ENCODE assay signal across 1 cellular context in the genomic region with DNA sequence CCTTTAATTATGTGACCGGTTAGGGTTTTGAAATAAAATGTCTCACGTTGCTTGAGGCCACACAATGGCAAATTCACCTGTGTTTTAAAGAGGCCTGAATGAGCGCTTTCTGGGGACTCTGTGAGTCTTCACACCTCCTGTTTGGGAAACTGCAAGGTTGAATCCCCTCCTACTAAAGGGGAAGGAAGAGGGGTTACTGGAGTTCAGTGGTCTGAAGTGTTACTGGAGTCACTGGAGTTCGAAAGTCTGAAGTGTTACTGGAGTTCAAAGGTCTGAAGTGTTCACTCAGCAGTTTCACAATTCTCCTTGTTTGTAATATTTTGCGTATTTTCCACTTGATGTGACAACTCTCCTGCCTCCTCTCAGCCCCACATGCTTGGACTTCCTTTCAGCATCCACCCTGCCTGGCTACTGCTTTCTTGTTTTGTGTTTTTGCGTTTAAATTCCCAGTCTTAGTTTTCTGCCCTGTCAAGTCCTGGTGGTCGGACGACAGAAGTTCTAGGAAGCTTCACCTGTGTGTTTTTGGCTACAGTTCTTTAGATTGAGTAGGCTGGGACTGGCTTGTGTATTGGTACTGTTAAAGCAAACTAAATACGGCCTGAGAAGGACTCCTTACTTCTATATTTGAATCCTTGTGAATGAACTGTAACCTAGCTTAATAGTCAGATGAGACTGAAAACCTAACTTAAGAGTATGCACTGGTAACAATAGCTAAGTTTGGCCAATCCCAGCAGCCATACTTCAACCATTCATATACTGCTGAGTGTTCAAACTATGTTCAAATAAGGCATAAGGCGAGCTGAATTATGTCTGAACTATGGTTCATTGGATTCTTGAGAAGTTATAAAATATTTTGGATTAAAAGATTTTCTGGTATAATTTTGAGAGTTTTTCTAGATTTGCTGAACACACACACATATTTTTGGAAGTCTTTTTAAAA.
TF ChIP-seq lines count a peak whose summit lies in the region.

No MANE protein-coding gene starts in this region.

TF ChIP-seq in H1, 55 proteins besides CTCF, POLR2A, EP300 and RAD21:
- TF ChIP-seq, protein P1, sequence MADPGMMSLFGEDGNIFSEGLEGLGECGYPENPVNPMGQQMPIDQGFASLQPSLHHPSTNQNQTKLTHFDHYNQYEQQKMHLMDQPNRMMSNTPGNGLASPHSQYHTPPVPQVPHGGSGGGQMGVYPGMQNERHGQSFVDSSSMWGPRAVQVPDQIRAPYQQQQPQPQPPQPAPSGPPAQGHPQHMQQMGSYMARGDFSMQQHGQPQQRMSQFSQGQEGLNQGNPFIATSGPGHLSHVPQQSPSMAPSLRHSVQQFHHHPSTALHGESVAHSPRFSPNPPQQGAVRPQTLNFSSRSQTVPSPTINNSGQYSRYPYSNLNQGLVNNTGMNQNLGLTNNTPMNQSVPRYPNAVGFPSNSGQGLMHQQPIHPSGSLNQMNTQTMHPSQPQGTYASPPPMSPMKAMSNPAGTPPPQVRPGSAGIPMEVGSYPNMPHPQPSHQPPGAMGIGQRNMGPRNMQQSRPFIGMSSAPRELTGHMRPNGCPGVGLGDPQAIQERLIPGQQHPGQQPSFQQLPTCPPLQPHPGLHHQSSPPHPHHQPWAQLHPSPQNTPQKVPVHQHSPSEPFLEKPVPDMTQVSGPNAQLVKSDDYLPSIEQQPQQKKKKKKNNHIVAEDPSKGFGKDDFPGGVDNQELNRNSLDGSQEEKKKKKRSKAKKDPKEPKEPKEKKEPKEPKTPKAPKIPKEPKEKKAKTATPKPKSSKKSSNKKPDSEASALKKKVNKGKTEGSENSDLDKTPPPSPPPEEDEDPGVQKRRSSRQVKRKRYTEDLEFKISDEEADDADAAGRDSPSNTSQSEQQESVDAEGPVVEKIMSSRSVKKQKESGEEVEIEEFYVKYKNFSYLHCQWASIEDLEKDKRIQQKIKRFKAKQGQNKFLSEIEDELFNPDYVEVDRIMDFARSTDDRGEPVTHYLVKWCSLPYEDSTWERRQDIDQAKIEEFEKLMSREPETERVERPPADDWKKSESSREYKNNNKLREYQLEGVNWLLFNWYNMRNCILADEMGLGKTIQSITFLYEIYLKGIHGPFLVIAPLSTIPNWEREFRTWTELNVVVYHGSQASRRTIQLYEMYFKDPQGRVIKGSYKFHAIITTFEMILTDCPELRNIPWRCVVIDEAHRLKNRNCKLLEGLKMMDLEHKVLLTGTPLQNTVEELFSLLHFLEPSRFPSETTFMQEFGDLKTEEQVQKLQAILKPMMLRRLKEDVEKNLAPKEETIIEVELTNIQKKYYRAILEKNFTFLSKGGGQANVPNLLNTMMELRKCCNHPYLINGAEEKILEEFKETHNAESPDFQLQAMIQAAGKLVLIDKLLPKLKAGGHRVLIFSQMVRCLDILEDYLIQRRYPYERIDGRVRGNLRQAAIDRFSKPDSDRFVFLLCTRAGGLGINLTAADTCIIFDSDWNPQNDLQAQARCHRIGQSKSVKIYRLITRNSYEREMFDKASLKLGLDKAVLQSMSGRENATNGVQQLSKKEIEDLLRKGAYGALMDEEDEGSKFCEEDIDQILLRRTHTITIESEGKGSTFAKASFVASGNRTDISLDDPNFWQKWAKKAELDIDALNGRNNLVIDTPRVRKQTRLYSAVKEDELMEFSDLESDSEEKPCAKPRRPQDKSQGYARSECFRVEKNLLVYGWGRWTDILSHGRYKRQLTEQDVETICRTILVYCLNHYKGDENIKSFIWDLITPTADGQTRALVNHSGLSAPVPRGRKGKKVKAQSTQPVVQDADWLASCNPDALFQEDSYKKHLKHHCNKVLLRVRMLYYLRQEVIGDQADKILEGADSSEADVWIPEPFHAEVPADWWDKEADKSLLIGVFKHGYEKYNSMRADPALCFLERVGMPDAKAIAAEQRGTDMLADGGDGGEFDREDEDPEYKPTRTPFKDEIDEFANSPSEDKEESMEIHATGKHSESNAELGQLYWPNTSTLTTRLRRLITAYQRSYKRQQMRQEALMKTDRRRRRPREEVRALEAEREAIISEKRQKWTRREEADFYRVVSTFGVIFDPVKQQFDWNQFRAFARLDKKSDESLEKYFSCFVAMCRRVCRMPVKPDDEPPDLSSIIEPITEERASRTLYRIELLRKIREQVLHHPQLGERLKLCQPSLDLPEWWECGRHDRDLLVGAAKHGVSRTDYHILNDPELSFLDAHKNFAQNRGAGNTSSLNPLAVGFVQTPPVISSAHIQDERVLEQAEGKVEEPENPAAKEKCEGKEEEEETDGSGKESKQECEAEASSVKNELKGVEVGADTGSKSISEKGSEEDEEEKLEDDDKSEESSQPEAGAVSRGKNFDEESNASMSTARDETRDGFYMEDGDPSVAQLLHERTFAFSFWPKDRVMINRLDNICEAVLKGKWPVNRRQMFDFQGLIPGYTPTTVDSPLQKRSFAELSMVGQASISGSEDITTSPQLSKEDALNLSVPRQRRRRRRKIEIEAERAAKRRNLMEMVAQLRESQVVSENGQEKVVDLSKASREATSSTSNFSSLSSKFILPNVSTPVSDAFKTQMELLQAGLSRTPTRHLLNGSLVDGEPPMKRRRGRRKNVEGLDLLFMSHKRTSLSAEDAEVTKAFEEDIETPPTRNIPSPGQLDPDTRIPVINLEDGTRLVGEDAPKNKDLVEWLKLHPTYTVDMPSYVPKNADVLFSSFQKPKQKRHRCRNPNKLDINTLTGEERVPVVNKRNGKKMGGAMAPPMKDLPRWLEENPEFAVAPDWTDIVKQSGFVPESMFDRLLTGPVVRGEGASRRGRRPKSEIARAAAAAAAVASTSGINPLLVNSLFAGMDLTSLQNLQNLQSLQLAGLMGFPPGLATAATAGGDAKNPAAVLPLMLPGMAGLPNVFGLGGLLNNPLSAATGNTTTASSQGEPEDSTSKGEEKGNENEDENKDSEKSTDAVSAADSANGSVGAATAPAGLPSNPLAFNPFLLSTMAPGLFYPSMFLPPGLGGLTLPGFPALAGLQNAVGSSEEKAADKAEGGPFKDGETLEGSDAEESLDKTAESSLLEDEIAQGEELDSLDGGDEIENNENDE (IDR thresholded peaks at IDR 0.05; ENCODE audit: insufficient replicate concordance, low read length): no peak
- TF ChIP-seq CBX8 (IDR thresholded peaks at IDR 0.05; ENCODE audit: borderline replicate concordance, low read depth, low read length) (no peak), NANOG (IDR thresholded peaks at IDR 0.05; ENCODE audit: insufficient read depth, low read depth, low read length, poor library complexity, severe bottlenecking) (no peak), SRF (IDR thresholded peaks at IDR 0.05; ENCODE audit: low read depth, low read length) (no peak), MAFK (IDR thresholded peaks at IDR 0.05; ENCODE audit: low read depth, low read length) (no peak), SIN3A (conservative IDR thresholded peaks at IDR 0.05 in 1 of 2, IDR thresholded peaks at IDR 0.05 in 1 of 2; ENCODE audit: low read depth in 1 of 2, low read length in 2 of 2) (no peak), TCF12 (IDR thresholded peaks at IDR 0.05; ENCODE audit: low read depth, low read length) (no peak), RNF2 (IDR thresholded peaks at IDR 0.05; ENCODE audit: borderline replicate concordance, low read depth, low read length, missing control alignments, poor library complexity, severe bottlenecking) (no peak), TAF1 (IDR thresholded peaks at IDR 0.05; ENCODE audit: low read depth, low read length) (no peak), BRCA1 (IDR thresholded peaks at IDR 0.05; ENCODE audit: low read depth, low read length) (no peak), ZNF274 (IDR thresholded peaks at IDR 0.05; ENCODE audit: borderline replicate concordance, extremely low read depth, low read length) (no peak), KDM1A (IDR thresholded peaks at IDR 0.05; ENCODE audit: borderline replicate concordance, low read length) (no peak), CHD1 (IDR thresholded peaks at IDR 0.05; ENCODE audit: low read depth, low read length) (no peak), NRF1 (IDR thresholded peaks at IDR 0.05; ENCODE audit: low read depth, low read length) (no peak)
- TF ChIP-seq, protein P2, sequence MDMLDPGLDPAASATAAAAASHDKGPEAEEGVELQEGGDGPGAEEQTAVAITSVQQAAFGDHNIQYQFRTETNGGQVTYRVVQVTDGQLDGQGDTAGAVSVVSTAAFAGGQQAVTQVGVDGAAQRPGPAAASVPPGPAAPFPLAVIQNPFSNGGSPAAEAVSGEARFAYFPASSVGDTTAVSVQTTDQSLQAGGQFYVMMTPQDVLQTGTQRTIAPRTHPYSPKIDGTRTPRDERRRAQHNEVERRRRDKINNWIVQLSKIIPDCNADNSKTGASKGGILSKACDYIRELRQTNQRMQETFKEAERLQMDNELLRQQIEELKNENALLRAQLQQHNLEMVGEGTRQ (IDR thresholded peaks at IDR 0.05; ENCODE audit: low read length): no peak
TF ChIP-seq in H1: peak in this region for 0.
